In genomic region chr9:37944671-37945481, GRCh38 we compare ENCODE assay signal across 14 cellular contexts. TPM values are rescaled to one million over a fixed set of nuclear protein-coding genes. Genes with fewer than 3 reads are reported as not detected.
DNase-seq lines count a peak whose midpoint lies in the region; ATAC-seq and TF ChIP-seq lines count a peak whose summit lies in the region.
"Had no signal": no experiment of that assay in that cellular context is flagged by ENCODE, and none has a peak within 500 bp of the region (broad histone marks: within the 10 kb centered on the region; RNA-seq: fewer than 3 reads in every experiment).

No MANE protein-coding gene starts in this region.

- TF ChIP-seq CTCF in AG04450 (IDR thresholded peaks at IDR 0.05; ENCODE audit: low read depth, low read length), result no peak
- TF ChIP-seq CTCF in mesothelial cell of epicardium (IDR thresholded peaks at IDR 0.05; ENCODE audit: unreplicated experiment), result no peak
- TF ChIP-seq CTCF in testis (IDR thresholded peaks at IDR 0.05), result no peak

- no peaks in the 10 kb centered on the region for H3K36me3 ChIP-seq in testis (ENCODE audit: low read depth, missing control alignments)

- H3K27me3 ChIP-seq in AG04450 (ENCODE audit: control insufficient read depth, insufficient read depth, low read length) (no peaks in the 10 kb centered on the region), testis (no peaks in the 10 kb centered on the region)

- no peak for TF ChIP-seq POLR2A in testis (IDR thresholded peaks at IDR 0.05)

- H3K27me3 Mint-ChIP-seq in mesothelial cell of epicardium (ENCODE audit: low read depth), result no peaks in the 10 kb centered on the region
- H3K27me3 Mint-ChIP-seq: activated CD4-positive, alpha-beta T cell treated with anti-CD3 and anti-CD28 coated beads, Interleukin-2, amount 10 ng/mL, durations not matched to agents 7 days and 5 days; dendritic cell treated with granulocyte-macrophage colony-stimulating factor and Interleukin-4, amounts not matched to agents 40 ng/mL and 50 ng/mL, for 4 days had no signal

- no peak overlapping the region for H3K4me3 Mint-ChIP-seq in mesothelial cell of epicardium
- H3K4me3 Mint-ChIP-seq: activated CD4-positive, alpha-beta T cell treated with anti-CD3 and anti-CD28 coated beads, Interleukin-2, amount 10 ng/mL, durations not matched to agents 7 days and 5 days; B cell; dendritic cell treated with granulocyte-macrophage colony-stimulating factor and Interleukin-4, amounts not matched to agents 40 ng/mL and 50 ng/mL, for 4 days had no signal

- ATAC-seq in HG03469 (IDR thresholded peaks at IDR 0.05; ENCODE audit: unreplicated experiment), result no peak

- intact Hi-C loops in testis (cut with DNase I; ENCODE audit: low total_unique reads), result no loop called here

- peak overlapping the region; percentile 100 for H3K27ac Mint-ChIP-seq in mesothelial cell of epicardium
- H3K27ac Mint-ChIP-seq: activated CD4-positive, alpha-beta T cell treated with anti-CD3 and anti-CD28 coated beads, Interleukin-2, amount 10 ng/mL, durations not matched to agents 7 days and 5 days; B cell; dendritic cell treated with granulocyte-macrophage colony-stimulating factor and Interleukin-4, amounts not matched to agents 40 ng/mL and 50 ng/mL, for 4 days had no signal

- H3K4me3 ChIP-seq in AG04450 (ENCODE audit: low read depth, low read length) (no peak overlapping the region), testis (no peak overlapping the region)

- no peaks in the 10 kb centered on the region for H3K9me3 Mint-ChIP-seq in mesothelial cell of epicardium
- H3K9me3 Mint-ChIP-seq: activated CD4-positive, alpha-beta T cell treated with anti-CD3 and anti-CD28 coated beads, Interleukin-2, amount 10 ng/mL, durations not matched to agents 7 days and 5 days; dendritic cell treated with granulocyte-macrophage colony-stimulating factor and Interleukin-4, amounts not matched to agents 40 ng/mL and 50 ng/mL, for 4 days had no signal

- CTCF ChIA-PET in AG04450 (lab: Charles Lee), result interaction anchor here (0.9 to 1.4 kb wide), 2 partner anchors 39 to 216 kb away, joined by 3 read pairs; no protein-coding TSS in a partner anchor

- WGBS in testis, 2 donors, result 53 to 90% methylated on average over 3 to 9 of the region's 9 CpGs

- H3K4me1 Mint-ChIP-seq in mesothelial cell of epicardium, result peaks cover 81% of the 10 kb centered on the region
- H3K4me1 Mint-ChIP-seq: activated CD4-positive, alpha-beta T cell treated with anti-CD3 and anti-CD28 coated beads, Interleukin-2, amount 10 ng/mL, durations not matched to agents 7 days and 5 days; B cell had no signal

- DNase-seq in AG04450 (ENCODE audit: low read depth, low spot score), result no peak
- DNase-seq in M059J (ENCODE audit: low read depth), result peak; percentile 97
- DNase-seq in dedifferentiated amniotic fluid mesenchymal stem cell (ENCODE audit: extremely low spot score), result peak; percentile 29
- no peak for DNase-seq in mesothelial cell of epicardium (ENCODE audit: low spot score in 2 of 2, unreplicated experiment in 2 of 2)
- DNase-seq in testis, result no peak
- no peak for DNase-seq in T-helper 9 cell
- no peak for DNase-seq in SIG-M5 (lab: John Stamatoyannopoulos, UW)
- DNase-seq: activated CD4-positive, alpha-beta T cell treated with anti-CD3 and anti-CD28 coated beads, Interleukin-2, amount 10 ng/mL, durations not matched to agents 7 days and 5 days; activated gamma-delta T cell treated with Interleukin-2 at 50 U/mL for 16 hours; MM.1S; NCI-H524 had no signal

- no peaks in the 10 kb centered on the region for H3K4me1 ChIP-seq in testis

- POLR2A ChIA-PET in AG04450 (lab: Yijun Ruan, JAX), result no interaction called here

- H3K27ac ChIP-seq in AG04450 (ENCODE audit: low read depth, low read length) (peak overlapping the region; percentile 73), testis (no peak overlapping the region)

- H3K36me3 Mint-ChIP-seq in mesothelial cell of epicardium, result peaks cover 13% of the 10 kb centered on the region

- H3K9me3 ChIP-seq in AG04450 (ENCODE audit: control insufficient read depth, insufficient read depth, low read length) (no peaks in the 10 kb centered on the region), testis (no peaks in the 10 kb centered on the region)

RNA-seq across cellular contexts. Expression of gene SLC25A51, which starts 40.9 kb away (rescaled TPM):
- polyA plus RNA-seq in AG04450 (2011; rRNA removed) (27.7 and 29.9 TPM in 2 replicates), testis (ENCODE audit: insufficient read depth, low read depth, low replicate concordance) (18.4 TPM)
- polyA minus RNA-seq in AG04450 (2011; rRNA and poly(A)+ RNA removed), result 87.6 and 89.6 TPM in 2 replicates
- 40.4 and 44.2 TPM in 2 replicates for total RNA-seq in M059J (2014; rRNA removed; shearing (Covaris generic))
- total RNA-seq in mesothelial cell of epicardium (22.1 to 26.0 TPM (median 22.6 TPM) in 3 replicates), testis (10 to 100 TPM; 19.1 to 27.4 TPM)

Comparison
In these comparisons a context has a peak if more than half of its experiments do, and no peak if none do; other contexts are left out.
1. DNase-seq: peak in M059J (single experiment) and dedifferentiated amniotic fluid mesenchymal stem cell (single experiment); none in AG04450 (single experiment), mesothelial cell of epicardium (0 of 2), testis (single experiment), T-helper 9 cell (single experiment) and SIG-M5 (single experiment).